ENCODE assay signal across 14 cellular contexts in genomic region chr9:80664327-80665210, GRCh38.
A peak's percentile ranks its signal among the peaks of the same experiment; 100 is the strongest.
DNase-seq lines count a peak whose midpoint lies in the region; ATAC-seq, FAIRE-seq and TF ChIP-seq lines count a peak whose summit lies in the region.
"Had no signal": no experiment of that assay in that cellular context is flagged by ENCODE, and none has a peak within 500 bp of the region (broad histone marks: within the 10 kb centered on the region; RNA-seq: fewer than 3 reads in every experiment).

No MANE protein-coding gene starts in this region.

- no peaks in the 10 kb centered on the region for H3K27me3 ChIP-seq in BLaER1
- no peaks in the 10 kb centered on the region for H3K27me3 ChIP-seq in RWPE2 (ENCODE audit: insufficient read depth, poor library complexity, severe bottlenecking)
- no peaks in the 10 kb centered on the region for H3K27me3 ChIP-seq in heart left ventricle
- no peaks in the 10 kb centered on the region for H3K27me3 ChIP-seq in HAP-1 (ENCODE audit: low read depth)
- H3K27me3 ChIP-seq: MG63 had no signal

- H3K27ac Mint-ChIP-seq in activated CD4-positive, alpha-beta T cell treated with anti-CD3 and anti-CD28 coated beads for 36 hours = no peak overlapping the region
- H3K27ac Mint-ChIP-seq: effector memory CD8-positive, alpha-beta T cell had no signal

- H3K4me1 ChIP-seq in BLaER1 (peaks cover 31% of the 10 kb centered on the region), HEK293 (ENCODE audit: control insufficient read depth, insufficient read depth, low read length) (no peaks in the 10 kb centered on the region), RWPE2 (ENCODE audit: insufficient read depth, poor library complexity, severe bottlenecking) (peaks cover 6% of the 10 kb centered on the region), heart left ventricle (no peaks in the 10 kb centered on the region), HAP-1 (no peaks in the 10 kb centered on the region)

- H3K27ac ChIP-seq in BLaER1 (no peak overlapping the region; the same call in 1 of the 2 replicates), HEK293 (ENCODE audit: extremely low read depth, low read depth, low read length) (no peak overlapping the region), RWPE2 (ENCODE audit: poor library complexity, severe bottlenecking) (no peak overlapping the region), heart left ventricle (no peak overlapping the region)

- DNase-seq in RWPE2 (ENCODE audit: low spot score) (no peak), iPS-NIHi7 (ENCODE audit: extremely low spot score) (peak; percentile 25), GM12892 (ENCODE audit: insufficient read length) (no peak), heart left ventricle (no peak), HAP-1 (ENCODE audit: low spot score in 2 of 2) (no peak)
- no peak for DNase-seq in activated CD4-positive, alpha-beta T cell treated with anti-CD3 and anti-CD28 coated beads for 36 hours
- DNase-seq: activated CD8-positive, alpha-beta memory T cell treated with anti-CD3 and anti-CD28 coated beads, Interleukin-2, amount 50 U/mL, for 4 hours; anterior cingulate cortex; effector memory CD8-positive, alpha-beta T cell; MG63; NCI-H774 had no signal

- H3K9ac ChIP-seq in BLaER1 = no peak overlapping the region

- TF ChIP-seq POLR2A in GM12892 (IDR thresholded peaks at IDR 0.05; ENCODE audit: low read depth, low read length) (no peak), heart left ventricle (IDR thresholded peaks at IDR 0.05) (no peak)

- POLR2A ChIA-PET in HEK293 (lab: Yijun Ruan, JAX) = no interaction called here
- POLR2A ChIA-PET in activated CD4-positive, alpha-beta T cell treated with anti-CD3 and anti-CD28 coated beads for 36 hours (lab: Charles Lee) = no interaction called here

- H3K9me3 ChIP-seq in BLaER1 (peaks cover 19% of the 10 kb centered on the region), HEK293 (ENCODE audit: control insufficient read depth, insufficient read depth, low read depth, low read length) (no peaks in the 10 kb centered on the region), RWPE2 (ENCODE audit: severe bottlenecking) (peaks cover 2% of the 10 kb centered on the region), heart left ventricle (peaks cover 0 to 7% (median 0%) of the 10 kb centered on the region in 12 donors), HAP-1 (no peaks in the 10 kb centered on the region)
- H3K9me3 ChIP-seq: MG63 had no signal

- H3K4me2 ChIP-seq in BLaER1 = peak overlapping the region; percentile 57

- H4K20me1 ChIP-seq in BLaER1 = no peaks in the 10 kb centered on the region

- H3K9me3 Mint-ChIP-seq in activated CD4-positive, alpha-beta T cell treated with anti-CD3 and anti-CD28 coated beads for 36 hours (ENCODE audit: low read depth) = peaks cover 18% of the 10 kb centered on the region

- H3K4me3 Mint-ChIP-seq in activated CD4-positive, alpha-beta T cell treated with anti-CD3 and anti-CD28 coated beads for 36 hours = no peak overlapping the region
- H3K4me3 Mint-ChIP-seq: effector memory CD8-positive, alpha-beta T cell had no signal

- ATAC-seq in RWPE2 (ENCODE audit: low read depth) (peak; percentile 88), heart left ventricle (no peak)
- no peak for ATAC-seq in activated CD4-positive, alpha-beta T cell treated with anti-CD3 and anti-CD28 coated beads for 36 hours
- ATAC-seq: effector memory CD8-positive, alpha-beta T cell had no signal

- H3K4me3 ChIP-seq in BLaER1 (no peak overlapping the region), HEK293 (ENCODE audit: low read depth, low read length) (no peak overlapping the region), RWPE2 (ENCODE audit: severe bottlenecking) (no peak overlapping the region), heart left ventricle (no peak overlapping the region), HAP-1 (no peak overlapping the region)
- H3K4me3 ChIP-seq: MG63 had no signal

- no peaks in the 10 kb centered on the region for H3K36me3 Mint-ChIP-seq in activated CD4-positive, alpha-beta T cell treated with anti-CD3 and anti-CD28 coated beads for 36 hours (ENCODE audit: low read depth)
- H3K36me3 Mint-ChIP-seq: CD14-positive monocyte had no signal

- TF ChIP-seq CTCF in HEK293 (tag by site-specific recombination; IDR thresholded peaks at IDR 0.05) (no peak), RWPE2 (IDR thresholded peaks at IDR 0.05; ENCODE audit: poor library complexity, severe bottlenecking) (peak; percentile 59), heart left ventricle (IDR thresholded peaks at IDR 0.05) (no peak)

- intact Hi-C loops in heart left ventricle (cut with DNase I) = loop anchor here in 1 of 10 donors (10.0 kb wide), 1 partner anchor 290 kb away; no protein-coding TSS in a partner anchor
- intact Hi-C loops in activated CD4-positive, alpha-beta T cell treated with anti-CD3 and anti-CD28 coated beads for 36 hours (cut with DNase I, micrococcal nuclease) = no loop called here

- FAIRE-seq in GM12892 (lab: Jason Lieb, UNC) = no peak

- H3K4me1 Mint-ChIP-seq in activated CD4-positive, alpha-beta T cell treated with anti-CD3 and anti-CD28 coated beads for 36 hours = no peaks in the 10 kb centered on the region
- H3K4me1 Mint-ChIP-seq: CD14-positive monocyte had no signal

- CTCF ChIA-PET in HEK293 (lab: Yijun Ruan, JAX) = no interaction called here
- CTCF ChIA-PET in activated CD4-positive, alpha-beta T cell treated with anti-CD3 and anti-CD28 coated beads for 36 hours (lab: Charles Lee) = no interaction called here

- 51 to 63% (median 55%) methylated on average over 4 of the region's 4 CpGs for WGBS in heart left ventricle, 4 donors

- H3K27me3 Mint-ChIP-seq in activated CD4-positive, alpha-beta T cell treated with anti-CD3 and anti-CD28 coated beads for 36 hours = no peaks in the 10 kb centered on the region
- H3K27me3 Mint-ChIP-seq: effector memory CD8-positive, alpha-beta T cell had no signal

- in situ Hi-C loops in HAP-1 (cut with MboI; ENCODE audit: low sequenced_read_pairs) = no loop called here

- H3K36me3 ChIP-seq in BLaER1 (no peaks in the 10 kb centered on the region), HEK293 (ENCODE audit: control insufficient read depth in 2 of 2, insufficient read depth in 1 of 2, low read length in 2 of 2) (no peaks in the 10 kb centered on the region), RWPE2 (ENCODE audit: low read depth) (no peaks in the 10 kb centered on the region), heart left ventricle (no peaks in the 10 kb centered on the region), HAP-1 (replicated peaks) (no peaks in the 10 kb centered on the region)
- H3K36me3 ChIP-seq: MG63 had no signal

TF ChIP-seq in HEK293, 187 proteins besides CTCF, POLR2A, EP300 and RAD21:
- TF ChIP-seq ZNF654 (tag by site-specific recombination; IDR thresholded peaks at IDR 0.05; ENCODE audit: low read depth) = 0 out of 2 replicates have a peak, but pooled peaks have one; percentile 10
- no peak for TF ChIP-seq PRDM2 (tag by site-specific recombination; IDR thresholded peaks at IDR 0.05; ENCODE audit: borderline replicate concordance)
